Comparison of ENCODE assay signal across 10 cellular contexts in genomic region chr7:106774768-106775551, GRCh38.
DNase-seq lines count a peak whose midpoint lies in the region.
"Had no signal": no experiment of that assay in that cellular context is flagged by ENCODE, and none has a peak within 500 bp of the region (broad histone marks: within the 10 kb centered on the region; RNA-seq: fewer than 3 reads in every experiment).

No MANE protein-coding gene starts in this region.

- peak overlapping the region; percentile 59 for H3K27ac Mint-ChIP-seq in activated CD4-positive, alpha-beta memory T cell treated with anti-CD3 and anti-CD28 coated beads for 36 hours

- H3K36me3 Mint-ChIP-seq in activated CD4-positive, alpha-beta memory T cell treated with anti-CD3 and anti-CD28 coated beads for 36 hours = peaks cover 1% of the 10 kb centered on the region
- H3K36me3 Mint-ChIP-seq: CD14-positive monocyte had no signal

- no peaks in the 10 kb centered on the region for H3K27me3 Mint-ChIP-seq in activated CD4-positive, alpha-beta memory T cell treated with anti-CD3 and anti-CD28 coated beads for 36 hours
- H3K27me3 Mint-ChIP-seq: stimulated activated naive CD8-positive, alpha-beta T cell treated with anti-CD3 and anti-CD28 coated beads, Interleukin-15, amount 100 ng/mL, for 72 hours had no signal

- peaks cover 11% of the 10 kb centered on the region for H3K9me3 Mint-ChIP-seq in activated CD4-positive, alpha-beta memory T cell treated with anti-CD3 and anti-CD28 coated beads for 36 hours

- peaks cover 37% of the 10 kb centered on the region for H3K4me1 Mint-ChIP-seq in activated CD4-positive, alpha-beta memory T cell treated with anti-CD3 and anti-CD28 coated beads for 36 hours (ENCODE audit: low read depth)

- intact Hi-C loops in activated CD4-positive, alpha-beta memory T cell treated with anti-CD3 and anti-CD28 coated beads for 36 hours (cut with micrococcal nuclease) = loop anchor here (1.0 to 10.0 kb wide), 3 partner anchors 8 to 368 kb away; no protein-coding TSS in a partner anchor

- H3K4me3 Mint-ChIP-seq in activated CD4-positive, alpha-beta memory T cell treated with anti-CD3 and anti-CD28 coated beads for 36 hours = no peak overlapping the region
- H3K4me3 Mint-ChIP-seq: stimulated activated naive CD8-positive, alpha-beta T cell treated with anti-CD3 and anti-CD28 coated beads, Interleukin-15, amount 100 ng/mL, for 72 hours had no signal

- CTCF ChIA-PET in activated CD4-positive, alpha-beta memory T cell treated with anti-CD3 and anti-CD28 coated beads for 36 hours (lab: Charles Lee) = interaction anchor here (0.8 to 1.0 kb wide), 3 partner anchors 18 to 232 kb away, joined by 3 to 5 read pairs (median 3); no protein-coding TSS in a partner anchor

- peak; percentile 37 for DNase-seq in stimulated activated naive CD4-positive, alpha-beta T cell treated with Interleukin-2 at 50 U/mL for 16 hours (lab: John Stamatoyannopoulos, UW)
- DNase-seq in stimulated activated naive CD4-positive, alpha-beta T cell (lab: John Stamatoyannopoulos, UW) = no peak
- peak; percentile 71 for DNase-seq in activated CD4-positive, alpha-beta memory T cell treated with anti-CD3 and anti-CD28 coated beads for 36 hours
- peak; percentile 78 for DNase-seq in inferior parietal cortex (ENCODE audit: extremely low spot score)
- DNase-seq in SK-N-DZ (ENCODE audit: low spot score) = no peak
- DNase-seq in NCI-H524 (lab: John Stamatoyannopoulos, UW) = no peak
- DNase-seq in NCI-H446 treated with DMSO at 0.1 percent for 48 hours (lab: John Stamatoyannopoulos, UW) = no peak
- no peak for DNase-seq in 8988T

- POLR2A ChIA-PET in activated CD4-positive, alpha-beta memory T cell treated with anti-CD3 and anti-CD28 coated beads for 36 hours (lab: Charles Lee) = interaction anchor here (0.8 to 1.3 kb wide), 3 partner anchors 13 to 394 kb away, joined by 3 read pairs; partner anchors contain the start of gene HBP1

Comparison
In these comparisons a context has a peak if more than half of its experiments do, and no peak if none do; other contexts are left out.
1. DNase-seq: peak in stimulated activated naive CD4-positive, alpha-beta T cell treated with Interleukin-2 at 50 U/mL for 16 hours (single experiment), activated CD4-positive, alpha-beta memory T cell treated with anti-CD3 and anti-CD28 coated beads for 36 hours (single experiment) and inferior parietal cortex (single experiment); none in stimulated activated naive CD4-positive, alpha-beta T cell (0 of 6), SK-N-DZ (single experiment), NCI-H524 (0 of 2), NCI-H446 treated with DMSO at 0.1 percent for 48 hours (single experiment) and 8988T (single experiment).